In the genomic region with DNA sequence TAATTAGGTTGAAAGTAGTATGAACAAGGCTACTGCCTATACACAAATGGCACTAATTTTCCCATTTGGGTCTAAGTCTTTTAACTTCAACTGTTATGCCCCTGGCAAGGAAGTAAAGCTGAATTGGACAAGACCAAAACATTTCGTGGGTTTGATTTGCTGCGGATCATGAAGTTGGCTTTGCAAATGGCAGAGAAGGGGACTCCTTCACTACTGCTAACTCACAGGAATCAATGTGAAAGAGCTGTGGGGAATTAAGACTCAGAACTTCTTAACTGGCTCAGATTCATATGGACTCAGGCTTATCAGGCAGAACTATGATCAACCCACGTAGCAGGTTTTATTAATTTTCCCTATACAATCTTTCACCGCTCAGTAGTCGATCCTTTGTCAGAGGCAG, we compare ENCODE assay signal across 1 cellular context.
TF ChIP-seq lines count a peak whose summit lies in the region.

No MANE protein-coding gene starts in this region.

TF ChIP-seq in GM23338, 12 proteins besides CTCF, POLR2A, EP300 and RAD21 (continued from another document):
- TF ChIP-seq REST (IDR thresholded peaks at IDR 0.05; ENCODE audit: unreplicated experiment) (no peak), STAT1 (IDR thresholded peaks at IDR 0.05; ENCODE audit: unreplicated experiment) (no peak), JUNB (IDR thresholded peaks at IDR 0.05; ENCODE audit: unreplicated experiment) (no peak), ZNF331 (CRISPR knock-in tag; IDR thresholded peaks at IDR 0.05; ENCODE audit: low read depth) (no peak), CREB1 (CRISPR knock-in tag; IDR thresholded peaks at IDR 0.05; ENCODE audit: low read depth) (no peak), ZNF114 (CRISPR knock-in tag; IDR thresholded peaks at IDR 0.05) (no peak), POLR2AphosphoS5 (IDR thresholded peaks at IDR 0.05; ENCODE audit: low read depth) (no peak), NANOG (IDR thresholded peaks at IDR 0.05; ENCODE audit: borderline replicate concordance) (no peak), EZH2 (IDR thresholded peaks at IDR 0.05; ENCODE audit: low read depth, unreplicated experiment) (no peak)
- TF ChIP-seq, protein P1, sequence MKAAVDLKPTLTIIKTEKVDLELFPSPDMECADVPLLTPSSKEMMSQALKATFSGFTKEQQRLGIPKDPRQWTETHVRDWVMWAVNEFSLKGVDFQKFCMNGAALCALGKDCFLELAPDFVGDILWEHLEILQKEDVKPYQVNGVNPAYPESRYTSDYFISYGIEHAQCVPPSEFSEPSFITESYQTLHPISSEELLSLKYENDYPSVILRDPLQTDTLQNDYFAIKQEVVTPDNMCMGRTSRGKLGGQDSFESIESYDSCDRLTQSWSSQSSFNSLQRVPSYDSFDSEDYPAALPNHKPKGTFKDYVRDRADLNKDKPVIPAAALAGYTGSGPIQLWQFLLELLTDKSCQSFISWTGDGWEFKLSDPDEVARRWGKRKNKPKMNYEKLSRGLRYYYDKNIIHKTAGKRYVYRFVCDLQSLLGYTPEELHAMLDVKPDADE (IDR thresholded peaks at IDR 0.05) = no peak
